4 cellular contexts compared by ENCODE assay signal in the genomic region with DNA sequence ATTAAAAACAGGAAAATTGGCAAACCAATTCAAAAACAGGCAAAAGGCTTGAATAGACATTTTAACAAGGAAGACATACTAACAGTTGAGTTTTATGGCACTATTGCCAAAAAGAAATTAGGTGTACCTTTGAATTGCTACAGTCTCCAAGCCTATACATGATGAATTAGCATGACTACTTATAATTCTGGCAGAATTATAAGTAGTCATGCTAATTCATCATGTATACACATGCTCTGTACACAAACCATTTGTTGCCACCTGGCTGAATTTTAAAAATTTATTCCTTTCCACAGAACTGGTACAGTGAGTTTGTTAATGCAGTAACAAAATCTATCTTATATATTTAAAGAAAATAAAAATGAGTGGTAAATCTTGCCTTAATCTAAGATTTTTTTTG.
ATAC-seq lines count a peak whose summit lies in the region.
"Had no signal": no experiment of that assay in that cellular context is flagged by ENCODE, and none has a peak within 500 bp of the region (broad histone marks: within the 10 kb centered on the region; RNA-seq: fewer than 3 reads in every experiment).

No MANE protein-coding gene starts in this region.

- ATAC-seq in esophagus mucosa = peak; percentile 95
- no peak for ATAC-seq in HG03108 (IDR thresholded peaks at IDR 0.05; ENCODE audit: unreplicated experiment)
- ATAC-seq: A549; CD8-positive, alpha-beta T cell had no signal
